In the genomic region with DNA sequence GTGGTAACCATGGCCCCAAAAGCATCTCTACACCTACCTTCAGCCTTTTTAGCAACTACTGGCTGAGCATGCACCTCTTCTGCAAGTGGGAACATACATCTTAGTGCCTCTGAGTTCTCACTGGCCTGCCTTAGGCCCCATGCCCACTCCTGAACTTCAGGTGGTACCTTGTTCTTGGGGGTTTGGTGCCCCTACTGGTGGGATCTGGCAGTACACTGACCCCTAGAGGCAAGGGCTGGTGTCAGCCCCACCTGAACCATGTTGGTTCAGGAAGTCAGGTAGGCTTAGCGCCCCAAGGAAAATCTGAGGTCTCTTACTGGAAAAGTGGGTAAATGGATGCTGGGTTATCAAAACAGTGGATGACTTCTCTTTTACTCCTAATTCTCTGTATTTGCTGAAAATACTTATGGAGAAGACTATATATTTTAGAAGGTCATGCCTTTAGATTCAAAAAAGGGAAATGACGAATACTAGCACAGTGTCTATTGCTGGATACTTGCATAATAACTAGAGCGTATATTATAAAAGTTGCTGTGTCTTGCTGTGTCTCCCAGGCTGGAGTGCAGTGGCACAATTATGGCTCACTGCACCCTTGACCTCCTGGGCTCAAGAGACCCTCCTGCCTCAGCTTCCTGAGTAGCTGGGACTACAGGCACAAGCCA, we compare ENCODE assay signal across 10 cellular contexts.
A peak's percentile ranks its signal among the peaks of the same experiment; 100 is the strongest.
DNase-seq lines count a peak whose midpoint lies in the region; ATAC-seq and TF ChIP-seq lines count a peak whose summit lies in the region.
"Had no signal": no experiment of that assay in that cellular context is flagged by ENCODE, and none has a peak within 500 bp of the region (broad histone marks: within the 10 kb centered on the region; RNA-seq: fewer than 3 reads in every experiment).

No MANE protein-coding gene starts in this region.

- no peak for ATAC-seq in GM19395 (IDR thresholded peaks at IDR 0.05; ENCODE audit: unreplicated experiment)

- POLR2A ChIA-PET in GM10248 (lab: Yijun Ruan, JAX), result no interaction called here

- peak overlapping the region; percentile 61 for H3K27ac Mint-ChIP-seq in dendritic cell treated with granulocyte-macrophage colony-stimulating factor and Interleukin-4, amounts not matched to agents 40 ng/mL and 50 ng/mL, for 4 days
- H3K27ac Mint-ChIP-seq: activated naive CD8-positive, alpha-beta T cell had no signal

- no peak overlapping the region for H3K4me3 ChIP-seq in retinal pigment epithelial cell (ENCODE audit: low read length)
- H3K4me3 ChIP-seq: prostate gland had no signal

- no peaks in the 10 kb centered on the region for H3K9me3 Mint-ChIP-seq in dendritic cell treated with granulocyte-macrophage colony-stimulating factor and Interleukin-4, amounts not matched to agents 40 ng/mL and 50 ng/mL, for 4 days

- CTCF ChIA-PET in GM10248 (lab: Yijun Ruan, JAX), result interaction anchor here (1.0 kb wide), 1 partner anchor 19 kb away, joined by 3 read pairs; no protein-coding TSS in a partner anchor

- H3K4me1 Mint-ChIP-seq in dendritic cell treated with granulocyte-macrophage colony-stimulating factor and Interleukin-4, amounts not matched to agents 40 ng/mL and 50 ng/mL, for 4 days (ENCODE audit: low read depth), result peaks cover 19% of the 10 kb centered on the region

- H3K4me3 Mint-ChIP-seq in dendritic cell treated with granulocyte-macrophage colony-stimulating factor and Interleukin-4, amounts not matched to agents 40 ng/mL and 50 ng/mL, for 4 days, result no peak overlapping the region
- H3K4me3 Mint-ChIP-seq: activated naive CD8-positive, alpha-beta T cell had no signal

- H3K27me3 Mint-ChIP-seq in dendritic cell treated with granulocyte-macrophage colony-stimulating factor and Interleukin-4, amounts not matched to agents 40 ng/mL and 50 ng/mL, for 4 days, result no peaks in the 10 kb centered on the region

- peak; percentile 22 for TF ChIP-seq CTCF in GM10248 (IDR thresholded peaks at IDR 0.05; ENCODE audit: control extremely low read depth, extremely low read depth, low read depth, missing control alignments)
- TF ChIP-seq CTCF in retinal pigment epithelial cell (conservative IDR thresholded peaks at IDR 0.05; ENCODE audit: low read depth, low read length), result peak; percentile 63

- intact Hi-C loops in dendritic cell treated with granulocyte-macrophage colony-stimulating factor and Interleukin-4, amounts not matched to agents 40 ng/mL and 50 ng/mL, for 4 days (cut with micrococcal nuclease), result no loop called here

- peaks cover 63% of the 10 kb centered on the region for H3K36me3 Mint-ChIP-seq in dendritic cell treated with granulocyte-macrophage colony-stimulating factor and Interleukin-4, amounts not matched to agents 40 ng/mL and 50 ng/mL, for 4 days (ENCODE audit: low read depth)
- H3K36me3 Mint-ChIP-seq: activated naive CD8-positive, alpha-beta T cell had no signal

- DNase-seq in GM10248 (ENCODE audit: extremely low spot score) (peak; percentile 31), MV-4-11 (lab: John Stamatoyannopoulos, UW) (peak; percentile 78), retinal pigment epithelial cell (ENCODE audit: low read depth) (no peak), LoVo (ENCODE audit: low spot score) (no peak), activated gamma-delta T cell (lab: John Stamatoyannopoulos, UW) (no peak)
- DNase-seq in effector CD4-positive, alpha-beta T cell, result no peak

Comparison
In these comparisons a context has a peak if more than half of its experiments do, and no peak if none do; other contexts are left out.
1. DNase-seq: peak in GM10248 (single experiment) and MV-4-11 (single experiment); none in retinal pigment epithelial cell (single experiment), LoVo (single experiment), activated gamma-delta T cell (single experiment) and effector CD4-positive, alpha-beta T cell (single experiment).